Comparison of ENCODE assay signal across 1 cellular context in genomic region chr17:35541434-35541833, GRCh38.
TF ChIP-seq lines count a peak whose summit lies in the region.

No MANE protein-coding gene starts in this region.

TF ChIP-seq in A549, 52 proteins besides CTCF, POLR2A, EP300 and RAD21 (continued from another document):
- TF ChIP-seq HMGXB4 (CRISPR knock-in tag; IDR thresholded peaks at IDR 0.05; ENCODE audit: borderline replicate concordance) (no peak), POLR2AphosphoS2 (conservative IDR thresholded peaks at IDR 0.05; ENCODE audit: low read length) (no peak), TFCP2L1 (CRISPR knock-in tag; IDR thresholded peaks at IDR 0.05) (no peak), HOXB5 (CRISPR knock-in tag; IDR thresholded peaks at IDR 0.05) (no peak), FOXS1 (CRISPR knock-in tag; IDR thresholded peaks at IDR 0.05) (no peak), MYC (IDR thresholded peaks at IDR 0.05; ENCODE audit: borderline replicate concordance, low read length) (no peak), CBX2 (IDR thresholded peaks at IDR 0.05; ENCODE audit: borderline replicate concordance, low read depth) (no peak), SMC3 (IDR thresholded peaks at IDR 0.05) (no peak), GATA3 (IDR thresholded peaks at IDR 0.05; ENCODE audit: borderline replicate concordance) (no peak), HOXB13 (CRISPR knock-in tag; IDR thresholded peaks at IDR 0.05; ENCODE audit: low read depth) (no peak)
- TF ChIP-seq, protein P1, sequence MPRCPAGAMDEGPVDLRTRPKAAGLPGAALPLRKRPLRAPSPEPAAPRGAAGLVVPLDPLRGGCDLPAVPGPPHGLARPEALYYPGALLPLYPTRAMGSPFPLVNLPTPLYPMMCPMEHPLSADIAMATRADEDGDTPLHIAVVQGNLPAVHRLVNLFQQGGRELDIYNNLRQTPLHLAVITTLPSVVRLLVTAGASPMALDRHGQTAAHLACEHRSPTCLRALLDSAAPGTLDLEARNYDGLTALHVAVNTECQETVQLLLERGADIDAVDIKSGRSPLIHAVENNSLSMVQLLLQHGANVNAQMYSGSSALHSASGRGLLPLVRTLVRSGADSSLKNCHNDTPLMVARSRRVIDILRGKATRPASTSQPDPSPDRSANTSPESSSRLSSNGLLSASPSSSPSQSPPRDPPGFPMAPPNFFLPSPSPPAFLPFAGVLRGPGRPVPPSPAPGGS (IDR thresholded peaks at IDR 0.05): no peak
